ENCODE assay signal across 8 cellular contexts in genomic region chr9:131530546-131530929, GRCh38. TPM values are rescaled to one million over a fixed set of nuclear protein-coding genes. Genes with fewer than 3 reads are reported as not detected.
DNase-seq lines count a peak whose midpoint lies in the region; ATAC-seq and TF ChIP-seq lines count a peak whose summit lies in the region.

No MANE protein-coding gene starts in this region.

- peak overlapping the region; percentile 77 to 84 for H3K4me3 Mint-ChIP-seq in CD14-positive monocyte
- peak overlapping the region; percentile 69 to 90 (median 78) for H3K4me3 Mint-ChIP-seq in naive B cell

- intact Hi-C loops in CD14-positive monocyte (cut with micrococcal nuclease) = no loop called here
- intact Hi-C loops in posterior cingulate gyrus (cut with DNase I) = loop anchor here (2.0 kb wide), 1 partner anchor 28 kb away; the partner anchor contains the start of gene POMT1

- DNase-seq in CD14-positive monocyte (ENCODE audit: low spot score) = no peak
- peak; percentile 65 for DNase-seq in SK-MEL-5 (ENCODE audit: low read depth, low spot score)
- peak; percentile 92 for DNase-seq in epidermal melanocyte (ENCODE audit: insufficient read length, low spot score)
- no peak for DNase-seq in naive B cell
- no peak for DNase-seq in CD1c-positive myeloid dendritic cell (ENCODE audit: extremely low spot score)
- DNase-seq in posterior cingulate gyrus = no peak

- TF ChIP-seq CTCF in CD14-positive monocyte (IDR thresholded peaks at IDR 0.05) = peak; percentile 29

- ATAC-seq in GM18511 (IDR thresholded peaks at IDR 0.05; ENCODE audit: unreplicated experiment) (peak; percentile 27), HG03159 (IDR thresholded peaks at IDR 0.05; ENCODE audit: unreplicated experiment) (peak; percentile 15), naive B cell (ENCODE audit: low read depth in 2 of 2) (peak; percentile 8 to 14)

- H3K27me3 Mint-ChIP-seq in CD14-positive monocyte (ENCODE audit: low read depth in 3 of 3) = peaks cover 0 to 6% (median 5%) of the 10 kb centered on the region in 3 donors
- H3K27me3 Mint-ChIP-seq in naive B cell = no peaks in the 10 kb centered on the region

- H3K36me3 Mint-ChIP-seq in CD14-positive monocyte (peaks cover 31 to 42% of the 10 kb centered on the region in 2 donors), naive B cell (no peaks in the 10 kb centered on the region)

- peaks cover 11% of the 10 kb centered on the region for H3K4me1 Mint-ChIP-seq in CD14-positive monocyte
- peaks cover 19 to 44% (median 22%) of the 10 kb centered on the region in 3 donors for H3K4me1 Mint-ChIP-seq in naive B cell

- H3K27ac Mint-ChIP-seq in CD14-positive monocyte = peak overlapping the region in 6 of 7 donors; percentile 45 to 82 (median 69)
- peak overlapping the region in 1 of 6 donors; percentile 69 for H3K27ac Mint-ChIP-seq in naive B cell

- in situ Hi-C loops in SK-MEL-5 (cut with HindIII; ENCODE audit: low pct_unique_long_range_greater_than_20kb, low sequenced_read_pairs) = no loop called here

- H3K9me3 Mint-ChIP-seq in CD14-positive monocyte (no peaks in the 10 kb centered on the region), naive B cell (no peaks in the 10 kb centered on the region)

RNA-seq across cellular contexts. Expression of gene UCK1, which starts 0.5 kb away (rescaled TPM):
- polyA plus RNA-seq in CD14-positive monocyte (10 to 100 TPM; 15.9 to 16.3 TPM), naive B cell (ENCODE audit: low read depth in 6 of 6) (10 to 100 TPM; 16.8 to 30.6 (median 21.3) TPM)
- total RNA-seq in SK-MEL-5 (2014; rRNA removed; shearing (Covaris generic)) = 42.9 and 46.8 TPM in 2 replicates
- 50.5 and 58.4 TPM in 2 replicates for polyA plus RNA-seq in SK-MEL-5 (2015; cell fraction: cytosol; rRNA removed)
- 67.2 and 80.6 TPM in 2 replicates for polyA plus RNA-seq in SK-MEL-5 (2015; cell fraction: nucleus; rRNA removed)

RNA-seq across cellular contexts. Expression of gene PRRT1B, which starts 14.8 kb away (rescaled TPM):
- polyA plus RNA-seq in CD14-positive monocyte = not detected
- total RNA-seq in SK-MEL-5 (2014; rRNA removed; shearing (Covaris generic)) = not detected in 2 replicates
- not detected in 2 replicates for polyA plus RNA-seq in SK-MEL-5 (2015; cell fraction: cytosol; rRNA removed)
- polyA plus RNA-seq in SK-MEL-5 (2015; cell fraction: nucleus; rRNA removed) = not detected in 2 replicates
- not detected for polyA plus RNA-seq in naive B cell (ENCODE audit: low read depth in 6 of 6)

RNA-seq across cellular contexts. Expression of gene POMT1, which starts 27.8 kb away (rescaled TPM):
- polyA plus RNA-seq in CD14-positive monocyte (1 to 10 TPM; 5.9 to 7.5 TPM), naive B cell (ENCODE audit: low read depth in 6 of 6) (1 to 10 TPM in 5 of 6 donors, under 1 TPM in 1; 0.75 to 7.4 (median 3.7) TPM)
- total RNA-seq in SK-MEL-5 (2014; rRNA removed; shearing (Covaris generic)) = 20.9 TPM in 2 replicates
- polyA plus RNA-seq in SK-MEL-5 (2015; cell fraction: cytosol; rRNA removed) = 22.7 and 23.3 TPM in 2 replicates
- polyA plus RNA-seq in SK-MEL-5 (2015; cell fraction: nucleus; rRNA removed) = 127 and 151 TPM in 2 replicates

Comparison
In these comparisons a context has a peak if more than half of its experiments do, and no peak if none do; other contexts are left out.
1. DNase-seq: peak in SK-MEL-5 (single experiment) and epidermal melanocyte (single experiment); none in CD14-positive monocyte (single experiment), naive B cell (single experiment), CD1c-positive myeloid dendritic cell (single experiment) and posterior cingulate gyrus (0 of 10).
2. Peak in every context shown above with its lines, with median percentiles within 50 percentile points of each other: ATAC-seq.